ENCODE assay signal across 2 cellular contexts in genomic region chr2:176018708-176019107, GRCh38.
TF ChIP-seq lines count a peak whose summit lies in the region.

No MANE protein-coding gene starts in this region.

TF ChIP-seq in SK-N-SH treated with all-trans-retinoic acid at 6 μM for 48 hours, 23 proteins besides CTCF, POLR2A, EP300 and RAD21:
- no peak for TF ChIP-seq TOX (CRISPR knock-in tag; IDR thresholded peaks at IDR 0.05; ENCODE audit: borderline replicate concordance)
- TF ChIP-seq ISL1 (CRISPR knock-in tag; IDR thresholded peaks at IDR 0.05), result no peak
- no peak for TF ChIP-seq POU6F1 (CRISPR knock-in tag; IDR thresholded peaks at IDR 0.05; ENCODE audit: borderline replicate concordance, low read depth)
- no peak for TF ChIP-seq PATZ1 (CRISPR knock-in tag; IDR thresholded peaks at IDR 0.05; ENCODE audit: borderline replicate concordance)
- TF ChIP-seq ESRRG (CRISPR knock-in tag; IDR thresholded peaks at IDR 0.05), result no peak
- TF ChIP-seq CREB5 (CRISPR knock-in tag; IDR thresholded peaks at IDR 0.05; ENCODE audit: low read depth), result no peak
- no peak for TF ChIP-seq PPARA (CRISPR knock-in tag; IDR thresholded peaks at IDR 0.05; ENCODE audit: borderline replicate concordance)
- TF ChIP-seq ZFP3 (CRISPR knock-in tag; IDR thresholded peaks at IDR 0.05), result no peak
- no peak for TF ChIP-seq CSRNP3 (CRISPR knock-in tag; IDR thresholded peaks at IDR 0.05)
- TF ChIP-seq ZNF565 (CRISPR knock-in tag; conservative IDR thresholded peaks at IDR 0.05; ENCODE audit: low read depth), result no peak
- TF ChIP-seq ZC3H10 (CRISPR knock-in tag; IDR thresholded peaks at IDR 0.05), result no peak
- TF ChIP-seq OSR1 (CRISPR knock-in tag; IDR thresholded peaks at IDR 0.05), result no peak
- TF ChIP-seq RARB (CRISPR knock-in tag; IDR thresholded peaks at IDR 0.05), result no peak
- no peak for TF ChIP-seq TCF4 (CRISPR knock-in tag; IDR thresholded peaks at IDR 0.05; ENCODE audit: borderline replicate concordance)
- no peak for TF ChIP-seq ZNF70 (CRISPR knock-in tag; IDR thresholded peaks at IDR 0.05)
- no peak for TF ChIP-seq SNAI2 (CRISPR knock-in tag; IDR thresholded peaks at IDR 0.05)
- no peak for TF ChIP-seq TSHZ2 (CRISPR knock-in tag; IDR thresholded peaks at IDR 0.05)

TF ChIP-seq in SK-N-SH, 30 proteins besides CTCF, POLR2A, EP300 and RAD21:
- TF ChIP-seq TAF1 (IDR thresholded peaks at IDR 0.05; ENCODE audit: borderline replicate concordance, low read depth, low read length) (no peak), FOXM1 (IDR thresholded peaks at IDR 0.05; ENCODE audit: low read depth) (no peak), RXRA (IDR thresholded peaks at IDR 0.05; ENCODE audit: borderline replicate concordance, low read depth) (no peak), NFIC (IDR thresholded peaks at IDR 0.05; ENCODE audit: borderline replicate concordance) (no peak), MXI1 (IDR thresholded peaks at IDR 0.05; ENCODE audit: low read depth, low read length) (no peak), IRF3 (IDR thresholded peaks at IDR 0.05; ENCODE audit: low read depth, low read length) (no peak), PBX3 (IDR thresholded peaks at IDR 0.05) (no peak)
